Comparison of ENCODE assay signal across 18 cellular contexts in genomic region chr3:56123487-56123886, GRCh38.
"Had no signal": no experiment of that assay in that cellular context is flagged by ENCODE, and none has a peak within 500 bp of the region (broad histone marks: within the 10 kb centered on the region; RNA-seq: fewer than 3 reads in every experiment).

No MANE protein-coding gene starts in this region.

- DNase-seq: activated CD4-positive, CD25-positive, alpha-beta regulatory T cell treated with anti-CD3 and anti-CD28 coated beads, Interleukin-2, amount 50 U/mL, for 72 hours; activated naive CD4-positive, alpha-beta T cell treated with anti-CD3 and anti-CD28 coated beads for 36 hours; activated T-cell treated with anti-CD3 and anti-CD28 coated beads for 4 hours; effector memory CD4-positive, alpha-beta T cell; foreskin keratinocyte; kidney; left lung; mucosa of descending colon; naive thymus-derived CD4-positive, alpha-beta T cell; nucleus accumbens; posterior cingulate gyrus; retina; T1000 had no signal

- ATAC-seq: activated T-helper 17 cell treated with anti-CD3 and anti-CD28 coated beads, Interleukin-2, amount 50 U/mL, for 72 hours; foreskin keratinocyte; left lung; mucosa of descending colon; naive thymus-derived CD4-positive, alpha-beta T cell; stimulated activated effector memory CD8-positive, alpha-beta T cell treated with anti-CD3 and anti-CD28 coated beads, Interleukin-12 subunit alpha, Interleukin-12 subunit beta, amount 100 ng/mL, for 72 hours had no signal

- FAIRE-seq: kidney, urothelium cell line had no signal

- H3K9me3 ChIP-seq: ascending aorta, breast epithelium, left lung, mucosa of descending colon had no signal

- H3K4me3 ChIP-seq: ascending aorta, breast epithelium, left lung, mucosa of descending colon had no signal

- H3K27ac ChIP-seq: ascending aorta, breast epithelium, foreskin keratinocyte, left lung had no signal

- H3K4me1 ChIP-seq: ascending aorta, breast epithelium, left lung had no signal

- H3K27me3 ChIP-seq: ascending aorta, breast epithelium, foreskin keratinocyte, left lung had no signal

- H3K36me3 ChIP-seq: ascending aorta, breast epithelium, left lung had no signal
